In genomic region chr9:127783644-127784043, GRCh38 we compare ENCODE assay signal across 1 cellular context.
TF ChIP-seq lines count a peak whose summit lies in the region.

No MANE protein-coding gene starts in this region.

TF ChIP-seq in H1, 55 proteins besides CTCF, POLR2A, EP300 and RAD21:
- TF ChIP-seq GTF2F1 (IDR thresholded peaks at IDR 0.05; ENCODE audit: borderline replicate concordance, low read depth, low read length) (no peak), HDAC2 (IDR thresholded peaks at IDR 0.05; ENCODE audit: borderline replicate concordance in 1 of 2, low read depth in 2 of 2, low read length in 2 of 2) (no peak), SIRT6 (IDR thresholded peaks at IDR 0.05; ENCODE audit: low read length) (no peak), CEBPB (IDR thresholded peaks at IDR 0.05; ENCODE audit: low read depth, low read length) (no peak), KDM4A (IDR thresholded peaks at IDR 0.05; ENCODE audit: low read depth, low read length, severe bottlenecking) (no peak), TCF12 (IDR thresholded peaks at IDR 0.05; ENCODE audit: low read depth, low read length) (no peak), SAP30 (IDR thresholded peaks at IDR 0.05; ENCODE audit: insufficient read depth, insufficient replicate concordance, low read length) (no peak), SP1 (IDR thresholded peaks at IDR 0.05; ENCODE audit: low read depth, low read length) (no peak), SIN3A (conservative IDR thresholded peaks at IDR 0.05 in 1 of 2, IDR thresholded peaks at IDR 0.05 in 1 of 2; ENCODE audit: low read depth in 1 of 2, low read length in 2 of 2) (no peak), CHD2 (IDR thresholded peaks at IDR 0.05; ENCODE audit: low read length) (no peak), BACH1 (IDR thresholded peaks at IDR 0.05; ENCODE audit: low read length) (no peak), CTBP2 (IDR thresholded peaks at IDR 0.05; ENCODE audit: borderline replicate concordance, insufficient read depth, insufficient read length, low read length) (no peak)
TF ChIP-seq in H1: peak in this region for 0.
